9 cellular contexts compared by ENCODE assay signal in the genomic region with DNA sequence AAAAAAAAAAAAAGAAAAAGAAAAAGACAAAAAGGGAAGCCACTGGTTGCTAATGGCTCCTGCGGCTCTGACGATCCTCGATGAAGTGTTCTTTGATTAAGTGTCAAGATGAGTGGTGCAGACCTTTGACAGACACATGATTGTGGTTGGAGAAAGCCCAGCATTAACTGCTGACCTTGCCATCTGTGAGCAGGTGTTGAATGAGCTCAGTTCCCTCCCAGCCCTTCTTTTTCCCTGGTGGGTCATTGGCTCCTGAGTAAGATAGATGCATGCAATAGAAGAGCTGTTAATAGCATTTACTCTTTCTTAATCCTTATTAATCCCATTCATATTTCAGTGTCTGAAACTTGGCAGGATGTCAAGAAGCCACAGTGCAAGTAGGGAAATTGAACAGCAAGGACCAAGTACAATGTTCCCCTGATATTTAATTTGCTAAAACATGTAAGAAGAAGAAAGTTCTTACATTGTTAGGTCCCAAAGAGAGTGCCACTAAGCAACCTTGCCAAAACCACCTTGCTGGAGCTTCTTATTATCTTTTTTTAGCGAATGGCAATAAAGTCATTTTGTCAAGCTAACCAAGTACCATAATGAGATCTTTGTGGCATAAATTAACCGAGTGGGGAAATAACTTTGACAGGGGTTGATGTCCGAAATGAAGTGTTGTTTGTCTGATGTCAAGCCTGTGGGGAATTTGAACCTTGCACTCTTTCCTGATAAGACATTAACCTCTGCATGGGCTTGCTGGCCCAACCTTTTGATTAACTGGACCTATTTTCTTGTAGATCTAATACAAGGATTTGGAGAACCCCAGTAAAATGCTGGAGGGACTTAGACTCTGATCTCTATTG.
DNase-seq lines count a peak whose midpoint lies in the region; ATAC-seq and TF ChIP-seq lines count a peak whose summit lies in the region.
"Had no signal": no experiment of that assay in that cellular context is flagged by ENCODE, and none has a peak within 500 bp of the region (broad histone marks: within the 10 kb centered on the region; RNA-seq: fewer than 3 reads in every experiment).

No MANE protein-coding gene starts in this region.

- no peak overlapping the region for H3K9ac ChIP-seq in mesenchymal stem cell (ENCODE audit: low read length)
- no peak overlapping the region for H3K9ac ChIP-seq in mesendoderm (ENCODE audit: low read length)

- peaks cover 5% of the 10 kb centered on the region for H3K79me2 ChIP-seq in mesendoderm (ENCODE audit: control insufficient read depth, insufficient read depth, low read length)

- in situ Hi-C loops in KBM-7 (cut with MboI; ENCODE audit: low pct_unique_long_range_greater_than_20kb, low sequenced_read_pairs) = no loop called here

- H3K79me1 ChIP-seq in mesenchymal stem cell (replicated peaks; ENCODE audit: low read length, poor library complexity, severe bottlenecking) = peaks cover 15% of the 10 kb centered on the region
- peaks cover 12% of the 10 kb centered on the region for H3K79me1 ChIP-seq in mesendoderm (ENCODE audit: low read length)

- H3K4me3 Mint-ChIP-seq in Calu3 (ENCODE audit: low read depth, unreplicated experiment) (peak overlapping the region; percentile 62), T-cell (peak overlapping the region in 2 of 3 donors; percentile 22 to 29)

- H3K18ac ChIP-seq in mesenchymal stem cell (ENCODE audit: low read depth in 1 of 2, low read length in 2 of 2) (no peak overlapping the region), mesendoderm (ENCODE audit: low read length) (no peak overlapping the region)

- no peak overlapping the region for H4K91ac ChIP-seq in mesenchymal stem cell (ENCODE audit: low read length)

- H3K4me1 Mint-ChIP-seq in Calu3 (ENCODE audit: low read depth, unreplicated experiment) (peaks cover 78% of the 10 kb centered on the region), T-cell (peaks cover 75 to 79% (median 75%) of the 10 kb centered on the region in 3 donors)

- no peak overlapping the region for H3K56ac ChIP-seq in mesendoderm (ENCODE audit: low read length)

- H3K4me1 ChIP-seq in mesenchymal stem cell (ENCODE audit: control insufficient read depth, insufficient read depth, low read depth, low read length) (peaks cover 29% of the 10 kb centered on the region), spleen (peaks cover 17 to 97% (median 59%) of the 10 kb centered on the region in 6 donors), mesendoderm (ENCODE audit: control insufficient read depth, low read depth, low read length) (peaks cover 18% of the 10 kb centered on the region)

- peak overlapping the region; percentile 88 for H3K27ac Mint-ChIP-seq in Calu3 (ENCODE audit: unreplicated experiment)
- H3K27ac Mint-ChIP-seq in T-cell = no peak overlapping the region

- POLR2A ChIA-PET in T-cell (lab: Charles Lee) = interaction anchor here in 1 of 2 donors (0.7 kb wide), 1 partner anchor 40 kb away, joined by 3 read pairs; no protein-coding TSS in a partner anchor

- H3K27me3 ChIP-seq in mesenchymal stem cell (ENCODE audit: control insufficient read depth in 1 of 2, insufficient read depth in 1 of 2, low read length in 2 of 2) = no peaks in the 10 kb centered on the region
- no peaks in the 10 kb centered on the region for H3K27me3 ChIP-seq in spleen (replicated peaks in 1 of 7)
- no peaks in the 10 kb centered on the region for H3K27me3 ChIP-seq in mesendoderm (ENCODE audit: insufficient read depth, low read length, poor library complexity)

- H3K36me3 ChIP-seq in mesenchymal stem cell (ENCODE audit: control insufficient read depth in 1 of 2, insufficient read depth in 2 of 2, low read depth in 1 of 2, low read length in 2 of 2) (peaks cover 0 to 10% of the 10 kb centered on the region in 2 experiments), spleen (peaks cover 0 to 12% (median 0%) of the 10 kb centered on the region in 6 donors), mesendoderm (ENCODE audit: control insufficient read depth, insufficient read depth, low read length) (no peaks in the 10 kb centered on the region)

- no peak overlapping the region for H2BK15ac ChIP-seq in mesenchymal stem cell (ENCODE audit: low read depth, poor library complexity, severe bottlenecking)
- H2BK15ac ChIP-seq in mesendoderm (replicated peaks; ENCODE audit: low read depth) = no peak overlapping the region

- H3K14ac ChIP-seq in mesenchymal stem cell (ENCODE audit: low read length in 2 of 2) = no peak overlapping the region

- TF ChIP-seq CTCF in Calu3 (IDR thresholded peaks at IDR 0.05; ENCODE audit: unreplicated experiment) = no peak
- TF ChIP-seq CTCF in spleen (IDR thresholded peaks at IDR 0.05 in 8 of 11, conservative IDR thresholded peaks at IDR 0.05 in 3 of 11) = no peak

- H3K27me3 Mint-ChIP-seq in Calu3 (ENCODE audit: unreplicated experiment) (no peaks in the 10 kb centered on the region), T-cell (no peaks in the 10 kb centered on the region)

- no peak overlapping the region for H3K4me2 ChIP-seq in mesenchymal stem cell (ENCODE audit: low read length, poor library complexity, severe bottlenecking)
- H3K4me2 ChIP-seq in mesendoderm (ENCODE audit: low read length) = no peak overlapping the region

- H3K23ac ChIP-seq in mesenchymal stem cell (ENCODE audit: low read length in 2 of 2) = no peak overlapping the region
- no peak overlapping the region for H3K23ac ChIP-seq in mesendoderm (ENCODE audit: low read length)

- no peak overlapping the region for H2BK5ac ChIP-seq in mesenchymal stem cell (ENCODE audit: low read depth, low read length, poor library complexity, severe bottlenecking)
- no peak overlapping the region for H2BK5ac ChIP-seq in mesendoderm (ENCODE audit: low read length)

- 71% methylated on average over 6 of the region's 6 CpGs for WGBS in mesenchymal stem cell
- WGBS in spleen, 5 donors = 47 to 63% (median 50%) methylated on average over 6 of the region's 6 CpGs
- no CpG with 5 or more reads among the region's 6 CpGs for WGBS in mesendoderm (ENCODE audit: extremely low coverage, insufficient coverage, low lambda C conversion rate)

- no peak overlapping the region for H3K27ac ChIP-seq in mesenchymal stem cell (ENCODE audit: low read length, poor library complexity, severe bottlenecking)
- no peak overlapping the region for H3K27ac ChIP-seq in spleen
- H3K27ac ChIP-seq in mesendoderm (ENCODE audit: low read depth, low read length) = no peak overlapping the region

- DNase-seq in Calu3 (peak; percentile 45), KBM-7 (peak; percentile 39), T-cell (no peak), mesenchymal stem cell (peak; percentile 25), spleen (no peak), AG08395 (ENCODE audit: low spot score) (no peak), mesendoderm (no peak)

- H3K4ac ChIP-seq in mesenchymal stem cell (ENCODE audit: low read depth in 1 of 2, low read length in 2 of 2) (no peak overlapping the region), mesendoderm (ENCODE audit: low read depth, low read length) (no peak overlapping the region)

- TF ChIP-seq POLR2A in spleen (IDR thresholded peaks at IDR 0.05) = no peak

- BruUV-seq in Calu3 (replicated peaks; lab: Mats Ljungman, UMichigan) = no TSS peak

- H2AK5ac ChIP-seq in mesenchymal stem cell (ENCODE audit: low read length, severe bottlenecking) = no peak overlapping the region
- H2AK5ac ChIP-seq in mesendoderm (ENCODE audit: low read length) = no peak overlapping the region

- H2BK120ac ChIP-seq in mesenchymal stem cell (ENCODE audit: low read depth, low read length) = no peak overlapping the region
- H2BK120ac ChIP-seq in mesendoderm (ENCODE audit: low read depth, low read length) = no peak overlapping the region

- no peak overlapping the region for H3K4me3 ChIP-seq in mesenchymal stem cell (ENCODE audit: insufficient read depth in 1 of 2, low read depth in 1 of 2, low read length in 2 of 2)
- H3K4me3 ChIP-seq in spleen = no peak overlapping the region
- H3K4me3 ChIP-seq in mesendoderm (ENCODE audit: low read length) = no peak overlapping the region

- H4K5ac ChIP-seq in mesendoderm (ENCODE audit: low read length) = no peak overlapping the region

- ATAC-seq in T-cell (replicated peaks in 1 of 4) (no peak), GM18870 (IDR thresholded peaks at IDR 0.05; ENCODE audit: unreplicated experiment) (no peak)
- ATAC-seq: activated naive CD4-positive, alpha-beta T cell treated with anti-CD3 and anti-CD28 coated beads, Interleukin-2, amount 50 U/mL, for 72 hours had no signal

- no peak overlapping the region for H2AFZ ChIP-seq in mesenchymal stem cell (ENCODE audit: low read depth, low read length)

- intact Hi-C loops in Calu3 (cut with micrococcal nuclease; ENCODE audit: unreplicated experiment) = no loop called here
- intact Hi-C loops in spleen (cut with DNase I; ENCODE audit: low total_unique reads) = no loop called here

- H4K8ac ChIP-seq in mesenchymal stem cell (ENCODE audit: low read length) (no peak overlapping the region), mesendoderm (ENCODE audit: low read depth, low read length) (no peak overlapping the region)

- H3K9me3 ChIP-seq in mesenchymal stem cell (ENCODE audit: control insufficient read depth, low read length) = no peaks in the 10 kb centered on the region
- H3K9me3 ChIP-seq in spleen = no peaks in the 10 kb centered on the region

- no peaks in the 10 kb centered on the region for H3K9me3 Mint-ChIP-seq in Calu3 (ENCODE audit: low read depth, unreplicated experiment)
- no peaks in the 10 kb centered on the region for H3K9me3 Mint-ChIP-seq in T-cell
- H3K9me3 Mint-ChIP-seq: activated naive CD4-positive, alpha-beta T cell treated with anti-CD3 and anti-CD28 coated beads, Interleukin-2, amount 50 U/mL, for 72 hours had no signal

- H3K36me3 Mint-ChIP-seq in Calu3 (ENCODE audit: insufficient read depth, unreplicated experiment) = peaks cover 31% of the 10 kb centered on the region
- no peaks in the 10 kb centered on the region for H3K36me3 Mint-ChIP-seq in T-cell

- H2BK12ac ChIP-seq in mesenchymal stem cell (ENCODE audit: low read length in 2 of 2) = no peak overlapping the region

- CTCF ChIA-PET in Calu3 (lab: Charles Lee) (interaction anchor here (0.6 to 2.1 kb wide), 7 partner anchors 11 to 78 kb away, joined by 3 to 9 read pairs (median 5); no protein-coding TSS in a partner anchor), T-cell (lab: Charles Lee) (interaction anchor here in 1 of 2 donors (1.1 kb wide), 1 partner anchor 14 kb away, joined by 5 read pairs; no protein-coding TSS in a partner anchor)

Comparison
In these comparisons a context has a peak if more than half of its experiments do, and no peak if none do; other contexts are left out.
1. DNase-seq: peak in Calu3 (single experiment), KBM-7 (single experiment) and mesenchymal stem cell (single experiment); none in T-cell (0 of 34), spleen (single experiment), AG08395 (single experiment) and mesendoderm (single experiment).